In the genomic region with DNA sequence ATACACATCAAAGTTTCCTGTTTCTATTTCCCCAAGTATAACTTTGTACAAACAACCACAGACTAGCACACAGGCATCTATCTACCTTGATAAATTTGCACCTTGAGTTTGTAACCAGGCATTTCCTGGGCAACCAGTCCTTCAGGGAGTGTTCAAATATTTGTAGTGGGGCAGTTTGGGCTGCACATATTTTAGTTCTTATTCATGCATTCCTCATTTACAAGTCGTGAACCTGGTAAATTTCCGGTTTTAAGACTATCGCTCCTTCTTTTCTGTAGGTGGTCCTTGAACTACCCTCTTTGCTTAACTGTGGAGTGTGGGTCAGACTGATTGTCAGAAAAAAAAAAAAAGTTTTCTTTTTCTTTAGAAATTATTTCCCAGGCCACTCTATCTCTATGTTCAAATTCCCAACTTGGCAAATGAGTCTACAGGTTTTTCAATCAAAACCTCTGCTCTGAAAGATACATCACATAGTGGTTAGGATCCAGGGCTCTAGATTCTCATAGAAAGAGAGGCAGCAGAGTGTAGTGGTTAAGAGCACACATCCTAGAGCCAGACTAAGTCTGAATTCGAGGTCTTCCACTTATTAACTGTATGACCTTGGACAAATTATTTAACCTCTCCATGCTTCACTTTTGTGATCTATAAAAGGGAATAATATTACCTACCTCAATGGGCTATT, we compare ENCODE assay signal across 1 cellular context.
TF ChIP-seq lines count a peak whose summit lies in the region.

No MANE protein-coding gene starts in this region.

TF ChIP-seq in liver, 16 proteins besides CTCF, POLR2A, EP300 and RAD21:
- TF ChIP-seq REST (IDR thresholded peaks at IDR 0.05) (no peak), FOXA2 (IDR thresholded peaks at IDR 0.05) (no peak), EGR1 (IDR thresholded peaks at IDR 0.05; ENCODE audit: low read depth in 2 of 2) (no peak), MAX (IDR thresholded peaks at IDR 0.05) (no peak), TAF1 (conservative IDR thresholded peaks at IDR 0.05) (no peak), YY1 (IDR thresholded peaks at IDR 0.05) (no peak), JUND (IDR thresholded peaks at IDR 0.05) (peak; percentile 52 to 64), SP1 (IDR thresholded peaks at IDR 0.05) (peak; percentile 54), HNF4A (conservative IDR thresholded peaks at IDR 0.05) (peak; percentile 18 to 30)
